In the genomic region with DNA sequence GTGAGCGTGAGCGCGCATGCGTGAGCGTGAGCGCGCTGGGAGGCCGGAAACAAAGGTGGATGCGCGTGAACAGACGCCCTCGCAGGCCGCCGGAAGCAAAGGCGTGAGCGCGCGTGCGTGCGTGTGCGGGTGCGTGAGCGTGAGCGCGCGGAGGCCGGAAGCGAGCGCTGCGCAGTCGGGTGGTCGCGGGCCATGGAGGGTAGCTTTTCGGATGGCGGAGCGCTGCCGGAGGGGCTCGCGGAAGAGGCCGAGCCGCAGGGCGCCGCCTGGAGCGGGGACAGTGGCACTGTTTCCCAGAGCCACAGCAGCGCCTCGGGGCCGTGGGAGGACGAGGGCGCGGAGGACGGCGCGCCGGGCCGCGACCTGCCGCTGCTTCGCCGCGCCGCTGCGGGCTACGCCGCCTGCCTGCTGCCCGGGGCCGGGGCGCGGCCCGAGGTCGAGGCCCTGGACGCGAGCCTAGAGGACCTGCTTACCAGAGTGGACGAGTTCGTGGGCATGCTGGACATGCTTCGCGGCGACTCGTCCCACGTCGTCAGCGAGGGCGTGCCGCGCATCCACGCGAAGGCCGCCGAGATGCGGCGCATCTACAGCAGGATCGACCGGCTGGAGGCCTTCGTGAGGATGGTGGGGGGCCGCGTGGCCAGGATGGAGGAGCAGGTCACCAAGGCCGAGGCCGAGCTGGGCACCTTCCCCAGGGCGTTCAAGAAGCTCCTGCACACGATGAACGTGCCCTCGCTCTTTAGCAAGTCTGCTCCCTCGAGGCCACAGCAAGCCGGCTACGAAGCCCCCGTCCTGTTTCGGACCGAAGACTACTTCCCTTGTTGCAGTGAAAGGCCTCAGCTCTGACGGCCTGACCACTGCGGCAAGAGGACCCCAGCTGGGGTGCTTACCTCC, we compare ENCODE assay signal across 8 cellular contexts. TPM values are rescaled to one million over a fixed set of nuclear protein-coding genes. Genes with fewer than 3 reads are reported as not detected.
A peak's percentile ranks its signal among the peaks of the same experiment; 100 is the strongest.
DNase-seq lines count a peak whose midpoint lies in the region; ATAC-seq and TF ChIP-seq lines count a peak whose summit lies in the region.

A gene with protein sequence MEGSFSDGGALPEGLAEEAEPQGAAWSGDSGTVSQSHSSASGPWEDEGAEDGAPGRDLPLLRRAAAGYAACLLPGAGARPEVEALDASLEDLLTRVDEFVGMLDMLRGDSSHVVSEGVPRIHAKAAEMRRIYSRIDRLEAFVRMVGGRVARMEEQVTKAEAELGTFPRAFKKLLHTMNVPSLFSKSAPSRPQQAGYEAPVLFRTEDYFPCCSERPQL (plus strand): TSS at position 157 of the 894 bp plus-strand sequence. CDS start 36 bp downstream, at position 193.

- no peak for TF ChIP-seq CTCF in OCI-LY3 (IDR thresholded peaks at IDR 0.05; ENCODE audit: low read depth, low read length)
- peak; percentile 2 for TF ChIP-seq CTCF in epithelial cell of proximal tubule (conservative IDR thresholded peaks at IDR 0.05; ENCODE audit: low read depth, low read length)

- H3K4me3 ChIP-seq in HUES48 (ENCODE audit: low read depth, low read length), result peak within 1 kb of the TSS; percentile 75
- peak within 1 kb of the TSS; percentile 92 for H3K4me3 ChIP-seq in OCI-LY3 (ENCODE audit: low read length)
- peak within 1 kb of the TSS; percentile 87 for H3K4me3 ChIP-seq in epithelial cell of proximal tubule (ENCODE audit: low read depth, low read length)
- H3K4me3 ChIP-seq in mucosa of rectum (ENCODE audit: low read length in 2 of 2), result peak within 1 kb of the TSS; percentile 79 to 92

- DNase-seq in D341Med (ENCODE audit: low spot score), result peak; percentile 98
- peak; percentile 80 for DNase-seq in activated T-cell treated with anti-CD3 and anti-CD28 coated beads for 4 hours
- DNase-seq in epithelial cell of proximal tubule (ENCODE audit: low read depth), result no peak
- peak; percentile 63 to 72 for DNase-seq in stimulated activated CD8-positive, alpha-beta memory T cell treated with anti-CD3 and anti-CD28 coated beads, Interleukin-4, amount 100 ng/mL, for 4 hours (ENCODE audit: low read depth in 2 of 2, low spot score in 1 of 2)

- H3K4me2 ChIP-seq in OCI-LY3 (ENCODE audit: low read length), result peak within 1 kb of the TSS; percentile 95

- H3K36me3 ChIP-seq in HUES48 (ENCODE audit: control insufficient read depth, insufficient read depth, low read length) (no peaks in the 10 kb centered on the region), OCI-LY3 (replicated peaks; ENCODE audit: low read depth, low read length) (no peaks in the 10 kb centered on the region), mucosa of rectum (ENCODE audit: control insufficient read depth in 2 of 2, insufficient read depth in 2 of 2, low read length in 2 of 2) (no peaks in the 10 kb centered on the region)

- H3K4me1 ChIP-seq in HUES48 (ENCODE audit: control insufficient read depth, insufficient read depth, low read length), result peaks cover 11% of the 10 kb centered on the region
- peaks cover 25% of the 10 kb centered on the region for H3K4me1 ChIP-seq in OCI-LY3 (ENCODE audit: low read length)
- H3K4me1 ChIP-seq in mucosa of rectum (ENCODE audit: control insufficient read depth in 2 of 2, insufficient read depth in 2 of 2, low read length in 2 of 2), result peaks cover 11 to 13% of the 10 kb centered on the region in 2 donors

- 0 out of 2 replicates have a peak, but pooled peaks cover 3% of the 10 kb centered on the region for H3K27me3 ChIP-seq in HUES48 (ENCODE audit: control insufficient read depth, insufficient read depth, low read length)
- no peaks in the 10 kb centered on the region for H3K27me3 ChIP-seq in OCI-LY3 (ENCODE audit: low read depth, low read length)
- H3K27me3 ChIP-seq in mucosa of rectum (ENCODE audit: control insufficient read depth in 2 of 2, insufficient read depth in 2 of 2, low read length in 2 of 2), result no peaks in the 10 kb centered on the region

- H3K9ac ChIP-seq in HUES48 (ENCODE audit: low read depth, low read length), result peak within 1 kb of the TSS; percentile 63
- peak within 1 kb of the TSS; percentile 77 for H3K9ac ChIP-seq in OCI-LY3 (ENCODE audit: low read length)
- H3K9ac ChIP-seq in mucosa of rectum (ENCODE audit: low read depth in 1 of 2, low read length in 2 of 2), result peak within 1 kb of the TSS; percentile 89 to 91

- H3K9me3 ChIP-seq in HUES48 (ENCODE audit: control insufficient read depth, insufficient read depth, low read length) (no peaks in the 10 kb centered on the region), OCI-LY3 (ENCODE audit: insufficient read depth, low read length) (no peaks in the 10 kb centered on the region), mucosa of rectum (ENCODE audit: control insufficient read depth in 2 of 2, low read length in 2 of 2) (no peaks in the 10 kb centered on the region)

- no peak within 1 kb of the TSS for H3K27ac ChIP-seq in HUES48 (ENCODE audit: low read depth, low read length)
- peak within 1 kb of the TSS; percentile 22; the same call in 1 of the 2 replicates for H3K27ac ChIP-seq in OCI-LY3 (ENCODE audit: low read length)
- peak within 1 kb of the TSS; percentile 82 to 92 for H3K27ac ChIP-seq in mucosa of rectum (ENCODE audit: low read depth in 2 of 2, low read length in 2 of 2)

- ATAC-seq in GM21390 (IDR thresholded peaks at IDR 0.05; ENCODE audit: unreplicated experiment), result peak; percentile 74

- peak within 1 kb of the TSS; percentile 98 for H2AFZ ChIP-seq in OCI-LY3 (ENCODE audit: low read depth, low read length)

- H4K20me1 ChIP-seq in OCI-LY3 (ENCODE audit: insufficient read depth, low read length), result 0 out of 2 replicates have a peak, but pooled peaks cover 5% of the 10 kb centered on the region

- H3K79me2 ChIP-seq in OCI-LY3 (ENCODE audit: low read length), result peaks cover 25% of the 10 kb centered on the region

RNA-seq across cellular contexts. Expression of the gene that starts here (rescaled TPM):
- total RNA-seq in epithelial cell of proximal tubule, result 22.0 and 26.6 TPM in 2 replicates
